Comparison of ENCODE assay signal across 14 cellular contexts in the genomic region with DNA sequence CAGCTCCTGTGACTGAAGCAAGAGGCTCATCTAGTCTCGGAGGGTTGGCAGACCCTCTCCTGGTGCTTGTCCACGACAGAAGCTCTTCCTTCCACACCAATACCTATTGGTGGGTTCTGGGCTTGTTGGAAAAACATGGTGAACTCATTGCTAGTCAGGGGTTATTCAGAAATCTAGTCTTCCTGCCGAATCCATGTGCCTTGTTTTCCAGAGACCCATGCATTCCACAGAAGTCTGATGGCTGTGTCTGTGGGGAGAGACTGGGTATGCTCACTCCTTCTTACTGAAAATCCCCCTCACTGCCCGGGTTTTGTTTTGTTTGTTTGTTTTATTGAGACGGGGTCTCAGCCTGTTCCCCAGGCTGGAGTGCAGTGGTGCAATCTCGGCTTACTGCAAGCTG.
DNase-seq lines count a peak whose midpoint lies in the region; ATAC-seq and TF ChIP-seq lines count a peak whose summit lies in the region.
"Had no signal": no experiment of that assay in that cellular context is flagged by ENCODE, and none has a peak within 500 bp of the region (broad histone marks: within the 10 kb centered on the region; RNA-seq: fewer than 3 reads in every experiment).

No MANE protein-coding gene starts in this region.

- H3K4me1 Mint-ChIP-seq in CD4-positive, alpha-beta T cell (ENCODE audit: low read depth): peaks cover 65% of the 10 kb centered on the region
- H3K4me1 Mint-ChIP-seq in naive thymus-derived CD8-positive, alpha-beta T cell: peaks cover 13 to 67% (median 58%) of the 10 kb centered on the region in 4 donors

- no peak for TF ChIP-seq CTCF in CD4-positive, alpha-beta T cell (IDR thresholded peaks at IDR 0.05)
- no peak for TF ChIP-seq CTCF in coronary artery (IDR thresholded peaks at IDR 0.05)

- peaks cover 5% of the 10 kb centered on the region for H3K9me3 Mint-ChIP-seq in CD4-positive, alpha-beta T cell
- peaks cover 0 to 26% (median 16%) of the 10 kb centered on the region in 9 donors for H3K9me3 Mint-ChIP-seq in naive thymus-derived CD8-positive, alpha-beta T cell

- H3K27ac ChIP-seq in CD4-positive, alpha-beta T cell (ENCODE audit: low read depth, low read length): no peak overlapping the region
- H3K27ac ChIP-seq in coronary artery: no peak overlapping the region
- H3K27ac ChIP-seq: SJSA1 had no signal

- no peaks in the 10 kb centered on the region for H3K27me3 ChIP-seq in CD4-positive, alpha-beta T cell (ENCODE audit: control insufficient read depth, insufficient read depth, low read length)
- H3K27me3 ChIP-seq in H7 (ENCODE audit: control insufficient read depth, insufficient read depth, low read length) (no peaks in the 10 kb centered on the region), HAP-1 (ENCODE audit: low read depth) (no peaks in the 10 kb centered on the region)
- H3K27me3 ChIP-seq: SJSA1 had no signal

- CTCF ChIA-PET in CD4-positive, alpha-beta T cell (lab: Charles Lee): no interaction called here

- H3K4me3 Mint-ChIP-seq in CD4-positive, alpha-beta T cell: no peak overlapping the region
- peak overlapping the region in 1 of 10 donors; percentile 40 for H3K4me3 Mint-ChIP-seq in naive thymus-derived CD8-positive, alpha-beta T cell
- H3K4me3 Mint-ChIP-seq: CD8-positive, alpha-beta T cell had no signal

- H3K9me3 ChIP-seq in CD4-positive, alpha-beta T cell (ENCODE audit: control insufficient read depth, low read length): peaks cover 20% of the 10 kb centered on the region
- peaks cover 10% of the 10 kb centered on the region; the same call in 1 of the 2 replicates for H3K9me3 ChIP-seq in HAP-1

- intact Hi-C loops in CD4-positive, alpha-beta T cell (cut with DNase I, micrococcal nuclease): no loop called here

- POLR2A ChIA-PET in CD4-positive, alpha-beta T cell (lab: Charles Lee): no interaction called here
- POLR2A ChIA-PET in naive thymus-derived CD8-positive, alpha-beta T cell (lab: Charles Lee): interaction anchor here (0.8 to 2.0 kb wide), 6 partner anchors 11 to 101 kb away, joined by 3 to 5 read pairs (median 4); no protein-coding TSS in a partner anchor

- in situ Hi-C loops in HAP-1 (cut with MboI; ENCODE audit: low sequenced_read_pairs): no loop called here

- no peaks in the 10 kb centered on the region for H3K27me3 Mint-ChIP-seq in CD4-positive, alpha-beta T cell
- no peaks in the 10 kb centered on the region for H3K27me3 Mint-ChIP-seq in naive thymus-derived CD8-positive, alpha-beta T cell

- H3K4me3 ChIP-seq in H7 (ENCODE audit: insufficient read depth, low read depth, low read length) (no peak overlapping the region), coronary artery (no peak overlapping the region), HAP-1 (no peak overlapping the region)
- H3K4me3 ChIP-seq: SJSA1 had no signal

- DNase-seq in CD4-positive, alpha-beta T cell: no peak
- peak; percentile 40 for DNase-seq in H7
- peak; percentile 29 for DNase-seq in coronary artery (ENCODE audit: low spot score)
- no peak for DNase-seq in naive thymus-derived CD8-positive, alpha-beta T cell
- DNase-seq in DMS114 treated with DMSO at 0.1 percent for 48 hours (lab: John Stamatoyannopoulos, UW; ENCODE audit: unreplicated experiment): no peak
- DNase-seq in HAP-1 (ENCODE audit: low spot score in 2 of 2): no peak
- DNase-seq: DMS153, MV-4-11, NCI-H1417, NCI-H2081 treated with DMSO at 0.1 percent for 48 hours had no signal

- H3K36me3 ChIP-seq in H7 (replicated peaks; ENCODE audit: control insufficient read depth, insufficient read depth, low read length): no peaks in the 10 kb centered on the region
- no peaks in the 10 kb centered on the region for H3K36me3 ChIP-seq in HAP-1 (replicated peaks)
- H3K36me3 ChIP-seq: SJSA1 had no signal

- peak overlapping the region; percentile 27 for H3K27ac Mint-ChIP-seq in CD4-positive, alpha-beta T cell
- peak overlapping the region in 7 of 10 donors; percentile 19 to 89 (median 51) for H3K27ac Mint-ChIP-seq in naive thymus-derived CD8-positive, alpha-beta T cell
- H3K27ac Mint-ChIP-seq: CD8-positive, alpha-beta T cell had no signal

- H3K36me3 Mint-ChIP-seq in CD4-positive, alpha-beta T cell (ENCODE audit: low read depth): peaks cover 16% of the 10 kb centered on the region
- peaks cover 0 to 15% (median 14%) of the 10 kb centered on the region in 3 donors for H3K36me3 Mint-ChIP-seq in naive thymus-derived CD8-positive, alpha-beta T cell

- ATAC-seq in CD4-positive, alpha-beta T cell (ENCODE audit: poor library complexity): no peak
- no peak for ATAC-seq in naive thymus-derived CD8-positive, alpha-beta T cell
- ATAC-seq in HG02798 (IDR thresholded peaks at IDR 0.05; ENCODE audit: poor library complexity, unreplicated experiment): no peak
- ATAC-seq: CD8-positive, alpha-beta T cell; Right ventricle myocardium inferior had no signal

- no peaks in the 10 kb centered on the region for H3K4me1 ChIP-seq in HAP-1
- H3K4me1 ChIP-seq: SJSA1 had no signal

Comparison
In these comparisons a context has a peak if more than half of its experiments do, and no peak if none do; other contexts are left out.
1. DNase-seq: peak in H7 (single experiment) and coronary artery (single experiment); none in CD4-positive, alpha-beta T cell (0 of 10), naive thymus-derived CD8-positive, alpha-beta T cell (0 of 10), DMS114 treated with DMSO at 0.1 percent for 48 hours (single experiment) and HAP-1 (0 of 2).